In genomic region chr18:9055185-9055584, GRCh38 we compare ENCODE assay signal across 8 cellular contexts. TPM values are rescaled to one million over a fixed set of nuclear protein-coding genes. Genes with fewer than 3 reads are reported as not detected.
DNase-seq lines count a peak whose midpoint lies in the region; FAIRE-seq and TF ChIP-seq lines count a peak whose summit lies in the region.

No MANE protein-coding gene starts in this region.

- DNase-seq in GM06990 (ENCODE audit: extremely low read depth, insufficient read length): no peak
- peak; percentile 38 for DNase-seq in HT-29 (ENCODE audit: low spot score)
- peak; percentile 90 for DNase-seq in astrocyte (ENCODE audit: low read depth)
- DNase-seq in lung microvascular endothelial cell (ENCODE audit: low read depth in 2 of 2): peak; percentile 77 to 85
- DNase-seq in stimulated activated naive CD4-positive, alpha-beta T cell treated with Interleukin-2 at 50 U/mL for 16 hours (lab: John Stamatoyannopoulos, UW): no peak
- DNase-seq in substantia nigra (lab: John Stamatoyannopoulos, UW): no peak
- no peak for DNase-seq in NCI-H1417 treated with DMSO at 0.1 percent for 48 hours (lab: John Stamatoyannopoulos, UW)
- no peak for DNase-seq in DMS153 treated with DMSO at 0.1 percent for 48 hours (lab: John Stamatoyannopoulos, UW; ENCODE audit: unreplicated experiment)

- peak; percentile 64 for FAIRE-seq in astrocyte (lab: Jason Lieb, UNC)

- TF ChIP-seq CTCF in GM06990 (IDR thresholded peaks at IDR 0.05; ENCODE audit: insufficient read depth, low read length, poor library complexity, severe bottlenecking) (peak; percentile 17), astrocyte (IDR thresholded peaks at IDR 0.05; ENCODE audit: insufficient read depth, low read depth, low read length) (peak; percentile 15)

- H2AFZ ChIP-seq in astrocyte (ENCODE audit: low read depth, low read length): no peak overlapping the region

- no peaks in the 10 kb centered on the region for H3K79me2 ChIP-seq in astrocyte (ENCODE audit: insufficient read depth, low read length)

- H3K36me3 ChIP-seq in GM06990 (ENCODE audit: control insufficient read depth, insufficient read depth, low read length) (no peaks in the 10 kb centered on the region), astrocyte (ENCODE audit: insufficient read depth, low read length) (no peaks in the 10 kb centered on the region)

- H3K9me3 ChIP-seq in astrocyte (ENCODE audit: insufficient read depth, low read depth, low read length): peaks cover 5% of the 10 kb centered on the region

- no peak overlapping the region for H3K4me2 ChIP-seq in astrocyte (ENCODE audit: low read length)

- no peak overlapping the region for H3K27ac ChIP-seq in astrocyte (ENCODE audit: low read depth, low read length)
- no peak overlapping the region for H3K27ac ChIP-seq in substantia nigra (ENCODE audit: low read depth, low read length, poor library complexity, severe bottlenecking)

- H3K4me1 ChIP-seq in astrocyte (ENCODE audit: insufficient read depth, low read length): peaks cover 3% of the 10 kb centered on the region

- H3K9ac ChIP-seq in astrocyte (ENCODE audit: low read length): no peak overlapping the region

- H3K4me3 Mint-ChIP-seq in astrocyte (ENCODE audit: unreplicated experiment): no peak overlapping the region

- H4K20me1 ChIP-seq in astrocyte (ENCODE audit: insufficient read depth, low read length): no peaks in the 10 kb centered on the region

- H3K9me3 Mint-ChIP-seq in astrocyte (ENCODE audit: unreplicated experiment): peaks cover 13% of the 10 kb centered on the region

- H3K4me1 Mint-ChIP-seq in astrocyte (ENCODE audit: low read depth, unreplicated experiment): peaks cover 4% of the 10 kb centered on the region

- H3K27me3 Mint-ChIP-seq in astrocyte (ENCODE audit: low read depth, unreplicated experiment): no peaks in the 10 kb centered on the region

- no peak overlapping the region for H3K4me3 ChIP-seq in GM06990 (replicated peaks; ENCODE audit: low read depth, low read length)
- H3K4me3 ChIP-seq in astrocyte (ENCODE audit: insufficient read depth, low read depth, low read length): no peak overlapping the region

- H3K27ac Mint-ChIP-seq in astrocyte (ENCODE audit: unreplicated experiment): no peak overlapping the region

- no peaks in the 10 kb centered on the region for H3K27me3 ChIP-seq in GM06990 (replicated peaks; ENCODE audit: control insufficient read depth, insufficient read depth, low read length)
- no peaks in the 10 kb centered on the region for H3K27me3 ChIP-seq in astrocyte (ENCODE audit: insufficient read depth, low read length)

- no peaks in the 10 kb centered on the region for H3K36me3 Mint-ChIP-seq in astrocyte (ENCODE audit: low read depth, unreplicated experiment)

RNA-seq across cellular contexts. Expression of gene NDUFV2, which starts 47.3 kb away (rescaled TPM):
- total RNA-seq in HT-29 (2014; rRNA removed; shearing (Covaris generic)): 135 and 152 TPM in 2 replicates
- total RNA-seq in astrocyte (120 and 128 TPM in 2 replicates), lung microvascular endothelial cell (78.6 and 88.0 TPM in 2 replicates)

Comparison
In these comparisons a context has a peak if more than half of its experiments do, and no peak if none do; other contexts are left out.
1. DNase-seq: peak in HT-29 (single experiment), astrocyte (single experiment) and lung microvascular endothelial cell (2 of 2); none in GM06990 (single experiment), stimulated activated naive CD4-positive, alpha-beta T cell treated with Interleukin-2 at 50 U/mL for 16 hours (single experiment), substantia nigra (0 of 49), NCI-H1417 treated with DMSO at 0.1 percent for 48 hours (single experiment) and DMS153 treated with DMSO at 0.1 percent for 48 hours (single experiment).